Comparison of ENCODE assay signal across 1 cellular context in genomic region chr2:134327367-134327766, GRCh38.
A peak's percentile ranks its signal among the peaks of the same experiment; 100 is the strongest.
TF ChIP-seq lines count a peak whose summit lies in the region.

No MANE protein-coding gene starts in this region.

TF ChIP-seq in HepG2, 621 proteins besides CTCF, POLR2A, EP300 and RAD21:
- TF ChIP-seq NFE2L2 (IDR thresholded peaks at IDR 0.05; ENCODE audit: low read length) (no peak), CEBPB (IDR thresholded peaks at IDR 0.05; ENCODE audit: borderline replicate concordance, low read depth, low read length) (peak; percentile 94), CEBPG (CRISPR knock-in tag; IDR thresholded peaks at IDR 0.05) (peak; percentile 65; the same call in 1 of the 2 replicates), ZBTB44 (CRISPR knock-in tag; IDR thresholded peaks at IDR 0.05) (no peak)
